In genomic region chr1:156284112-156284511, GRCh38 we compare ENCODE assay signal across 8 cellular contexts. TPM values are rescaled to one million over a fixed set of nuclear protein-coding genes. Genes with fewer than 3 reads are reported as not detected.
DNase-seq lines count a peak whose midpoint lies in the region; ATAC-seq and TF ChIP-seq lines count a peak whose summit lies in the region.

Gene TMEM79, plus strand, starts transcription at chr1:156284325. Its CDS starts 902 bp downstream, at chr1:156285227.

- no peaks in the 10 kb centered on the region for H3K36me3 Mint-ChIP-seq in WTC11

- H3K9me3 ChIP-seq in hepatocyte (ENCODE audit: low read depth) = no peaks in the 10 kb centered on the region
- H3K9me3 ChIP-seq in spleen = no peaks in the 10 kb centered on the region

- no peaks in the 10 kb centered on the region for H3K9me2 ChIP-seq in hepatocyte (replicated peaks; ENCODE audit: insufficient read depth)

- H3K27ac Mint-ChIP-seq in WTC11 = peak within 1 kb of the TSS; percentile 97

- H3K4me3 Mint-ChIP-seq in WTC11 = peak within 1 kb of the TSS; percentile 97

- peak within 1 kb of the TSS; percentile 74 for H3K27ac ChIP-seq in hepatocyte
- H3K27ac ChIP-seq in spleen = peak within 1 kb of the TSS; percentile 90 to 97 (median 94)

- H3K4me2 ChIP-seq in hepatocyte = peak within 1 kb of the TSS; percentile 76

- TF ChIP-seq CTCF in WTC11 (IDR thresholded peaks at IDR 0.05) (no peak), hepatocyte (IDR thresholded peaks at IDR 0.05; ENCODE audit: poor library complexity) (no peak), spleen (IDR thresholded peaks at IDR 0.05 in 8 of 11, conservative IDR thresholded peaks at IDR 0.05 in 3 of 11) (no peak)

- H3K4me3 ChIP-seq in hepatocyte = peak within 1 kb of the TSS; percentile 48
- H3K4me3 ChIP-seq in spleen = peak within 1 kb of the TSS; percentile 62 to 87 (median 72)

- peaks cover 43% of the 10 kb centered on the region for H3K79me2 ChIP-seq in hepatocyte

- H3K4me1 ChIP-seq in hepatocyte (ENCODE audit: insufficient read depth) (peaks cover 17% of the 10 kb centered on the region), spleen (peaks cover 14 to 58% (median 41%) of the 10 kb centered on the region in 6 donors)

- TF ChIP-seq POLR2A in spleen (IDR thresholded peaks at IDR 0.05) = no peak

- no peaks in the 10 kb centered on the region for H3K9me3 Mint-ChIP-seq in WTC11

- POLR2A ChIA-PET in WTC11 (lab: Charles Lee) = interaction anchor here (2.0 kb wide), 1 partner anchor 53 kb away, joined by 10 read pairs; the partner anchor contains the start of genes CCT3 and TSACC

- H3K27me3 ChIP-seq in hepatocyte (no peaks in the 10 kb centered on the region), spleen (replicated peaks in 1 of 7) (no peaks in the 10 kb centered on the region)

- CTCF ChIA-PET in WTC11 (lab: Charles Lee) = interaction anchor here (1.3 to 2.3 kb wide), 6 partner anchors 36 to 346 kb away, joined by 3 to 9 read pairs (median 5); no protein-coding TSS in a partner anchor

- DNase-seq in DMS53 (lab: John Stamatoyannopoulos, UW) (peak; percentile 43), DMS53 treated with DMSO at 0.1 percent for 48 hours (lab: John Stamatoyannopoulos, UW; ENCODE audit: unreplicated experiment) (no peak), WTC11 (ENCODE audit: low spot score) (no peak), hepatocyte (ENCODE audit: low spot score) (peak; percentile 42), spleen (peak; percentile 9), DMS 273 (lab: John Stamatoyannopoulos, UW; ENCODE audit: unreplicated experiment) (no peak), AG08395 (ENCODE audit: low spot score) (no peak)

- peak within 1 kb of the TSS; percentile 51 for H2AFZ ChIP-seq in hepatocyte

- no peaks in the 10 kb centered on the region for H3K27me3 Mint-ChIP-seq in WTC11 (ENCODE audit: low read depth)

- ATAC-seq in WTC11 = no peak
- no peak for ATAC-seq in HG03571 (IDR thresholded peaks at IDR 0.05; ENCODE audit: unreplicated experiment)

- H3K4me1 Mint-ChIP-seq in WTC11 = peaks cover 24% of the 10 kb centered on the region

- intact Hi-C loops in spleen (cut with DNase I; ENCODE audit: low total_unique reads) = no loop called here

- 63% methylated on average over 7 of the region's 7 CpGs for WGBS in hepatocyte (ENCODE audit: low lambda C conversion rate, missing lambda C conversion rate)
- 93 to 97% (median 96%) methylated on average over 7 of the region's 7 CpGs for WGBS in spleen, 5 donors

- no peaks in the 10 kb centered on the region for H3K36me3 ChIP-seq in hepatocyte (replicated peaks; ENCODE audit: insufficient read depth, low read depth)
- peaks cover 0 to 52% (median 21%) of the 10 kb centered on the region in 6 donors for H3K36me3 ChIP-seq in spleen

- H4K20me1 ChIP-seq in hepatocyte (ENCODE audit: insufficient read depth, poor library complexity, severe bottlenecking) = peaks cover 14% of the 10 kb centered on the region

TF ChIP-seq in WTC11, 78 proteins besides CTCF, POLR2A, EP300 and RAD21:
- no peak for TF ChIP-seq NR3C1 (CRISPR knock-in tag; conservative IDR thresholded peaks at IDR 0.05; ENCODE audit: low read depth)
- TF ChIP-seq PREB (CRISPR knock-in tag; IDR thresholded peaks at IDR 0.05; ENCODE audit: borderline replicate concordance) = no peak
- no peak for TF ChIP-seq IRF2 (CRISPR knock-in tag; IDR thresholded peaks at IDR 0.05; ENCODE audit: borderline replicate concordance, low read depth)
- TF ChIP-seq E2F4 (CRISPR knock-in tag; IDR thresholded peaks at IDR 0.05; ENCODE audit: borderline replicate concordance, low read depth) = no peak
- no peak for TF ChIP-seq JAZF1 (CRISPR knock-in tag; IDR thresholded peaks at IDR 0.05)
- no peak for TF ChIP-seq ZNF671 (CRISPR knock-in tag; IDR thresholded peaks at IDR 0.05)
- no peak for TF ChIP-seq JUN (CRISPR knock-in tag; IDR thresholded peaks at IDR 0.05)
- TF ChIP-seq ZNF263 (CRISPR knock-in tag; IDR thresholded peaks at IDR 0.05; ENCODE audit: low read depth) = no peak
- TF ChIP-seq CBFB (CRISPR knock-in tag; IDR thresholded peaks at IDR 0.05; ENCODE audit: low read depth) = no peak
- TF ChIP-seq HMGA2 (CRISPR knock-in tag; IDR thresholded peaks at IDR 0.05) = no peak
- no peak for TF ChIP-seq NFATC4 (CRISPR knock-in tag; IDR thresholded peaks at IDR 0.05)
TF ChIP-seq in WTC11: peak in this region for 0.

RNA-seq across cellular contexts. Expression of gene TMEM79, which starts in this region (rescaled TPM):
- 2.2 to 2.7 TPM (median 2.4 TPM) in 3 replicates for total RNA-seq in WTC11 (2021)
- total RNA-seq in hepatocyte = 3.3 and 3.4 TPM in 2 replicates
- polyA plus RNA-seq in hepatocyte = 8.5 and 15.7 TPM in 2 replicates
- total RNA-seq in spleen = 1 to 10 TPM; 2.6 to 6.8 (median 4.6) TPM
- 1 to 10 TPM; 3.4 to 5.3 (median 3.8) TPM for polyA plus RNA-seq in spleen

Comparison
In these comparisons a context has a peak if more than half of its experiments do, and no peak if none do; other contexts are left out.
1. DNase-seq: peak in DMS53 (single experiment), hepatocyte (single experiment) and spleen (single experiment); none in DMS53 treated with DMSO at 0.1 percent for 48 hours (single experiment), WTC11 (single experiment), DMS 273 (single experiment) and AG08395 (single experiment).